ENCODE assay signal across 9 cellular contexts in genomic region chr14:102235275-102235897, GRCh38.
DNase-seq lines count a peak whose midpoint lies in the region; ATAC-seq and TF ChIP-seq lines count a peak whose summit lies in the region.
"Had no signal": no experiment of that assay in that cellular context is flagged by ENCODE, and none has a peak within 500 bp of the region (broad histone marks: within the 10 kb centered on the region; RNA-seq: fewer than 3 reads in every experiment).

No MANE protein-coding gene starts in this region.

- TF ChIP-seq CTCF in chondrocyte (IDR thresholded peaks at IDR 0.05) (peak; percentile 91), left lung (IDR thresholded peaks at IDR 0.05) (peak; percentile 70 to 83)

- H3K4me3 ChIP-seq in left lung = peak overlapping the region in 1 of 2 donors; percentile 16

- no peaks in the 10 kb centered on the region for H3K9me3 Mint-ChIP-seq in chondrocyte (ENCODE audit: low read depth)

- H3K36me3 Mint-ChIP-seq in chondrocyte (ENCODE audit: low read depth) = peaks cover 5% of the 10 kb centered on the region
- H3K36me3 Mint-ChIP-seq: activated naive CD8-positive, alpha-beta T cell had no signal

- peak; percentile 58 for ATAC-seq in HG02610 (IDR thresholded peaks at IDR 0.05; ENCODE audit: unreplicated experiment)
- peak; percentile 98 for ATAC-seq in left lung
- no peak for ATAC-seq in GM21737 (IDR thresholded peaks at IDR 0.05; ENCODE audit: unreplicated experiment)

- DNase-seq in DMS 273 (lab: John Stamatoyannopoulos, UW; ENCODE audit: unreplicated experiment) (peak; percentile 92), NCI-H2227 (lab: John Stamatoyannopoulos, UW; ENCODE audit: unreplicated experiment) (peak; percentile 89), chondrocyte (ENCODE audit: low spot score) (peak; percentile 60), left lung (peak; percentile 75 to 86)
- DNase-seq in activated CD4-positive, alpha-beta T cell treated with anti-CD3 and anti-CD28 coated beads for 24 hours (ENCODE audit: low read depth in 2 of 2) = peak; percentile 67 to 77
- DNase-seq in stimulated activated CD4-positive, alpha-beta T cell treated with anti-CD3 and anti-CD28 coated beads, Interleukin-2, amount 100 ng/mL, for 48 hours = peak; percentile 81 to 82

- no peak overlapping the region for H3K4me3 Mint-ChIP-seq in chondrocyte (ENCODE audit: unreplicated experiment)
- H3K4me3 Mint-ChIP-seq: activated naive CD8-positive, alpha-beta T cell had no signal

- no peaks in the 10 kb centered on the region for H3K27me3 ChIP-seq in left lung

- H3K4me1 Mint-ChIP-seq in chondrocyte (ENCODE audit: low read depth) = no peaks in the 10 kb centered on the region

- H3K27me3 Mint-ChIP-seq in chondrocyte (ENCODE audit: low read depth) = no peaks in the 10 kb centered on the region
- H3K27me3 Mint-ChIP-seq: activated naive CD8-positive, alpha-beta T cell had no signal

- H3K9me3 ChIP-seq in left lung = no peaks in the 10 kb centered on the region

- H3K36me3 ChIP-seq in left lung = peaks cover 0 to 9% of the 10 kb centered on the region in 2 donors

- intact Hi-C loops in left lung (cut with DNase I) = no loop called here

- H3K27ac Mint-ChIP-seq in chondrocyte (ENCODE audit: unreplicated experiment) = no peak overlapping the region
- H3K27ac Mint-ChIP-seq: activated naive CD8-positive, alpha-beta T cell had no signal

- no peaks in the 10 kb centered on the region for H3K4me1 ChIP-seq in left lung

- H3K27ac ChIP-seq in left lung = no peak overlapping the region
